10 cellular contexts compared by ENCODE assay signal in genomic region chr1:155933591-155934096, GRCh38. TPM values are rescaled to one million over a fixed set of nuclear protein-coding genes. Genes with fewer than 3 reads are reported as not detected.
DNase-seq lines count a peak whose midpoint lies in the region; ATAC-seq, FAIRE-seq and TF ChIP-seq lines count a peak whose summit lies in the region.
"Had no signal": no experiment of that assay in that cellular context is flagged by ENCODE, and none has a peak within 500 bp of the region (broad histone marks: within the 10 kb centered on the region; RNA-seq: fewer than 3 reads in every experiment).

No MANE protein-coding gene starts in this region.

- DNase-seq in DMS 273 (lab: John Stamatoyannopoulos, UW; ENCODE audit: unreplicated experiment) (peak; percentile 56), DMS 273 treated with DMSO at 0.1 percent for 48 hours (lab: John Stamatoyannopoulos, UW) (no peak), Peyer's patch (no peak), right atrium auricular region (ENCODE audit: low spot score) (no peak), small intestine (peak; percentile 31), NCI-H1092 treated with DMSO at 0.1 percent for 48 hours (lab: John Stamatoyannopoulos, UW) (no peak), kidney tubule cell (ENCODE audit: low spot score) (no peak)

- WGBS in small intestine, 3 donors, result 0 to 3% (median 2%) methylated on average over 10 of the region's 10 CpGs

- ATAC-seq in esophagus mucosa, result no peak

- H3K27me3 ChIP-seq in Peyer's patch, result no peaks in the 10 kb centered on the region
- no peaks in the 10 kb centered on the region for H3K27me3 ChIP-seq in right atrium auricular region
- H3K27me3 ChIP-seq in small intestine (ENCODE audit: control insufficient read depth in 2 of 2, insufficient read depth in 2 of 2, low read length in 2 of 2), result no peaks in the 10 kb centered on the region

- peak overlapping the region; percentile 66 to 79 (median 77) for H3K4me3 ChIP-seq in Peyer's patch
- peak overlapping the region; percentile 89 to 94 for H3K4me3 ChIP-seq in right atrium auricular region
- H3K4me3 ChIP-seq in small intestine (ENCODE audit: low read depth in 1 of 2, low read length in 2 of 2), result peak overlapping the region; percentile 64 to 67

- peaks cover 0 to 48% (median 12%) of the 10 kb centered on the region in 4 donors for H3K4me1 ChIP-seq in Peyer's patch
- H3K4me1 ChIP-seq in right atrium auricular region, result peaks cover 0 to 50% of the 10 kb centered on the region in 2 donors
- peaks cover 3 to 13% of the 10 kb centered on the region in 2 donors for H3K4me1 ChIP-seq in small intestine (ENCODE audit: control insufficient read depth in 2 of 2, insufficient read depth in 1 of 2, low read depth in 1 of 2, low read length in 1 of 2)

- H3K36me3 ChIP-seq in Peyer's patch (peaks cover 0 to 33% (median 0%) of the 10 kb centered on the region in 3 donors), right atrium auricular region (peaks cover 41% of the 10 kb centered on the region), small intestine (ENCODE audit: control insufficient read depth in 2 of 2, insufficient read depth in 2 of 2, low read length in 2 of 2) (peaks cover 5% of the 10 kb centered on the region in 2 donors)

- H3K9me3 ChIP-seq in Peyer's patch (no peaks in the 10 kb centered on the region), right atrium auricular region (no peaks in the 10 kb centered on the region), small intestine (ENCODE audit: control insufficient read depth, low read depth) (no peaks in the 10 kb centered on the region)

- no peak for FAIRE-seq in small intestine (lab: Jason Lieb, UNC)

- no peak for TF ChIP-seq POLR2A in Peyer's patch (IDR thresholded peaks at IDR 0.05)

- peak overlapping the region; percentile 83 to 92 (median 91) for H3K27ac ChIP-seq in Peyer's patch
- H3K27ac ChIP-seq in right atrium auricular region, result peak overlapping the region; percentile 88 to 93
- H3K27ac ChIP-seq in small intestine (ENCODE audit: low read depth in 1 of 2, low read length in 1 of 2), result peak overlapping the region; percentile 87 to 94

- TF ChIP-seq CTCF in Peyer's patch (IDR thresholded peaks at IDR 0.05) (no peak), right atrium auricular region (IDR thresholded peaks at IDR 0.05) (no peak)

RNA-seq across cellular contexts. Expression of gene KHDC4, which starts 0.6 kb away (rescaled TPM):
- total RNA-seq in Peyer's patch (100 to 1,000 TPM in 2 of 4 donors, 10 to 100 TPM in 2; 71.5 to 146 (median 96.4) TPM), right atrium auricular region (10 to 100 TPM; 13.4 to 25.9 TPM), esophagus mucosa (19.4 TPM)
- 10 to 100 TPM in 2 of 3 donors, 1 to 10 TPM in 1; 7.3 to 29.5 (median 15.0) TPM for polyA plus RNA-seq in small intestine

RNA-seq across cellular contexts. Expression of gene RXFP4, which starts 7.8 kb away (rescaled TPM):
- total RNA-seq in Peyer's patch (1 to 10 TPM in 1 of 4 donors, not detected in 3; 2.3 TPM), right atrium auricular region (not detected), esophagus mucosa (not detected)
- polyA plus RNA-seq in small intestine, result 1 to 10 TPM in 1 of 3 donors, under 1 TPM in 1, not detected in 1; 0.82 to 1.3 TPM
- total RNA-seq: A172, left cardiac atrium had no signal

RNA-seq across cellular contexts. Expression of gene RIT1, which starts 22.5 kb away (rescaled TPM):
- total RNA-seq in Peyer's patch (10 to 100 TPM; 13.6 to 31.1 (median 17.4) TPM), right atrium auricular region (10 to 100 TPM; 13.3 to 25.3 TPM), esophagus mucosa (35.7 TPM)
- polyA plus RNA-seq in small intestine, result 10 to 100 TPM in 1 of 3 donors, 1 to 10 TPM in 2; 9.7 to 13.4 (median 9.9) TPM

RNA-seq across cellular contexts. Expression of gene ARHGEF2, which starts 44.7 kb away (rescaled TPM):
- total RNA-seq in Peyer's patch, result 100 to 1,000 TPM; 101 to 239 (median 149) TPM
- total RNA-seq in right atrium auricular region, result 10 to 100 TPM; 50.8 to 69.8 TPM
- polyA plus RNA-seq in small intestine, result 10 to 100 TPM; 14.6 to 41.4 (median 35.1) TPM
- 23.8 TPM for total RNA-seq in esophagus mucosa

Comparison
In these comparisons a context has a peak if more than half of its experiments do, and no peak if none do; other contexts are left out.
1. DNase-seq: peak in DMS 273 (single experiment) and small intestine (single experiment); none in DMS 273 treated with DMSO at 0.1 percent for 48 hours (single experiment), Peyer's patch (0 of 3), right atrium auricular region (single experiment), NCI-H1092 treated with DMSO at 0.1 percent for 48 hours (single experiment) and kidney tubule cell (single experiment).
2. Peak in every context shown above with its lines, with median percentiles within 50 percentile points of each other: H3K27ac ChIP-seq and H3K4me3 ChIP-seq.